Comparison of ENCODE assay signal across 26 cellular contexts in the genomic region with DNA sequence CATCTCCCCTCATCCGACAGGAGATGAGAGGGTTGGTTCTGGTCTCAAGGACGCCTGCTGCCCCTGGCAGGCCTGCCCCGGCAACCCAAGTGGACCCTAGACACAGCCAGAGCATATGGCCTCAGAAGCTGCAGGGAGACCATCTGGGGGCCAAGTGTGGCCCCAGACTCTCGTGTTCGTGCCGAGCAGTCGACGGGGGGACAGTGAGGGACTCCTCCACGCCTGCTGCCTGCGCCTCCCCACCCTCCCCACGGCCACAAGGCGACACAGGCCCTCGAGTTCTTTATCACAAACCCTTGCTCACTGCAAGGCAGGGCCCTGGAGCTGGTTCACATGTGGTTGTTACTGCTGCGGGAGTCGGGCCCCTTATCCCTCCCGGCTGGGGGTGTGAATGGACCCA. TPM values are rescaled to one million over a fixed set of nuclear protein-coding genes. Genes with fewer than 3 reads are reported as not detected.
"Had no signal": no experiment of that assay in that cellular context is flagged by ENCODE, and none has a peak within 500 bp of the region (broad histone marks: within the 10 kb centered on the region; RNA-seq: fewer than 3 reads in every experiment).

No MANE protein-coding gene starts in this region.

- H3K27ac ChIP-seq: coronary artery, esophagus squamous epithelium, hepatocyte, neural progenitor cell, prostate gland, skin epidermis, spleen, thoracic aorta, upper lobe of left lung had no signal

- H3K79me2 ChIP-seq: hepatocyte had no signal

- H3K27me3 ChIP-seq: esophagus squamous epithelium, hepatocyte, neural progenitor cell, spleen, tibial nerve, upper lobe of left lung had no signal

- H3K4me3 Mint-ChIP-seq: memory B cell; natural killer cell; neural progenitor cell; stimulated activated memory B cell treated with anti-CD40 and anti-IgM and Interleukin-4, amounts not matched to agents 10 μg/mL and 1 μg/mL and 100 μg/mL, for 72 hours had no signal

- H2AFZ ChIP-seq: hepatocyte, neural progenitor cell had no signal

- H3K9me3 Mint-ChIP-seq: memory B cell; natural killer cell; neural progenitor cell; stimulated activated memory B cell treated with anti-CD40 and anti-IgM and Interleukin-4, amounts not matched to agents 10 μg/mL and 1 μg/mL and 100 μg/mL, for 72 hours had no signal

- ATAC-seq: left lobe of liver; natural killer cell; right cardiac atrium; stimulated activated memory B cell treated with anti-CD40 and anti-IgM and Interleukin-4, amounts not matched to agents 10 μg/mL and 1 μg/mL and 100 μg/mL, for 72 hours; stimulated activated naive CD8-positive, alpha-beta T cell treated with anti-CD3 and anti-CD28 coated beads, Interleukin-15, Interleukin-2, amounts not matched to agents 100 U/mL and 50 U/mL, for 24 hours had no signal

- H3K4me1 Mint-ChIP-seq: natural killer cell had no signal

- H3K4me3 ChIP-seq: coronary artery, esophagus squamous epithelium, hepatocyte, lung, neural progenitor cell, prostate gland, skin epidermis, spleen, thoracic aorta, tibial nerve, upper lobe of left lung had no signal

- H3K27ac Mint-ChIP-seq: memory B cell; neural progenitor cell; stimulated activated memory B cell treated with anti-CD40 and anti-IgM and Interleukin-4, amounts not matched to agents 10 μg/mL and 1 μg/mL and 100 μg/mL, for 72 hours had no signal

- H3K27me3 Mint-ChIP-seq: memory B cell; stimulated activated memory B cell treated with anti-CD40 and anti-IgM and Interleukin-4, amounts not matched to agents 10 μg/mL and 1 μg/mL and 100 μg/mL, for 72 hours had no signal

- DNase-seq: dermis blood vessel endothelial cell; effector memory CD4-positive, alpha-beta T cell; esophagus squamous epithelium; foreskin melanocyte; head of caudate nucleus; kidney; natural killer cell; right cardiac atrium; spleen; stimulated activated CD4-positive, alpha-beta T cell treated with anti-CD3 and anti-CD28 coated beads, Interleukin-4, amount 100 ng/mL, for 4 hours; stimulated activated naive CD8-positive, alpha-beta T cell treated with anti-CD3 and anti-CD28 coated beads, Interleukin-15, Interleukin-2, amounts not matched to agents 100 U/mL and 50 U/mL, for 24 hours; upper lobe of left lung had no signal

- H3K4me2 ChIP-seq: hepatocyte, neural progenitor cell had no signal

- H3K4me1 ChIP-seq: neural progenitor cell, prostate gland had no signal

- H3K36me3 ChIP-seq: neural progenitor cell had no signal

- H3K9me3 ChIP-seq: esophagus squamous epithelium, prostate gland, spleen, thoracic aorta, tibial nerve, upper lobe of left lung had no signal

RNA-seq across cellular contexts. Expression of gene FUT5, which starts 53.0 kb away (rescaled TPM):
- total RNA-seq: dermis blood vessel endothelial cell, endothelial cell of umbilical vein, epithelial cell of proximal tubule, esophagus squamous epithelium, hepatocyte, lung, osteocyte, prostate gland, right cardiac atrium, spleen, thoracic aorta, tibial nerve, upper lobe of left lung had no signal
